18 cellular contexts compared by ENCODE assay signal in the genomic region with DNA sequence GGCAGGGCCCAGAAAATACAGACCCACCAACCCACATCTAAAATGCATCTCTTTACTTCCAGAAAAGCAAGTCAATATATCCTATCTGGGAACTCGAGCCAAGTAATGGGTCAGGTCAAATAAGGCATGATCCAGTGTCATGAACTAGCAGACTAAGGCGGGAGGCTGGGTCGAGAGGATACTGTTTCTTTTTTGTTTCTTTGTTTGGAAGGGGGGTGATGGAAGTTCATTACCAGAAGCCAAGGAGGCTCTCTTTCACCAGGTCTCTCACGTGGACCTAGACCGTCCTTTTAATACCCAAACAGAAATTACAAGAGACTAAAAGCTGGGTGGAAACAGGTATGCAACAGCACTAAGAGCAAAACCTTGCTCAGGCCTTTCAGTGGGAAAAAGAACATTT.
DNase-seq lines count a peak whose midpoint lies in the region; ATAC-seq, FAIRE-seq and TF ChIP-seq lines count a peak whose summit lies in the region.
"Had no signal": no experiment of that assay in that cellular context is flagged by ENCODE, and none has a peak within 500 bp of the region (broad histone marks: within the 10 kb centered on the region; RNA-seq: fewer than 3 reads in every experiment).

No MANE protein-coding gene starts in this region.

- peaks cover 0 to 64% of the 10 kb centered on the region in 2 experiments; a peak in 3 of 4 replicates for H3K79me2 ChIP-seq in H1 (ENCODE audit: control insufficient read depth in 1 of 2, insufficient read depth in 2 of 2, low read length in 2 of 2)

- TF ChIP-seq POLR2A in H1 (IDR thresholded peaks at IDR 0.05; ENCODE audit: control extremely low read depth in 1 of 2, low read depth in 2 of 2, low read length in 2 of 2) (no peak), transverse colon (IDR thresholded peaks at IDR 0.05) (no peak)

- H4K8ac ChIP-seq in H1 (ENCODE audit: extremely low read depth, insufficient read depth, low read length): no peak overlapping the region

- no peak overlapping the region for H2AFZ ChIP-seq in H1 (ENCODE audit: low read length)

- H3K27me3 ChIP-seq in H1 (replicated peaks in 1 of 4; ENCODE audit: control insufficient read depth in 3 of 4, extremely low read depth in 1 of 4, insufficient read depth in 3 of 4, low read length in 3 of 4): no peaks in the 10 kb centered on the region
- H3K27me3 ChIP-seq in transverse colon: no peaks in the 10 kb centered on the region

- no peaks in the 10 kb centered on the region for H3K9me3 ChIP-seq in H1 (ENCODE audit: insufficient read depth in 2 of 2, low read depth in 1 of 2, low read length in 1 of 2)
- no peaks in the 10 kb centered on the region for H3K9me3 ChIP-seq in transverse colon

- peak overlapping the region; percentile 71 for H3K18ac ChIP-seq in H1 (ENCODE audit: extremely low read depth, low read length)

- ATAC-seq in left ventricle myocardium superior (no peak), HG02623 (IDR thresholded peaks at IDR 0.05; ENCODE audit: unreplicated experiment) (no peak)

- intact Hi-C loops in cardiac septum (cut with DNase I) (no loop called here), left ventricle myocardium superior (cut with micrococcal nuclease) (no loop called here), transverse colon (cut with DNase I; ENCODE audit: low total_unique reads) (no loop called here)

- H3K4me1 Mint-ChIP-seq in neural crest cell: peaks cover 86% of the 10 kb centered on the region

- peak overlapping the region; percentile 32 for H3K4me3 Mint-ChIP-seq in neural crest cell
- H3K4me3 Mint-ChIP-seq: activated B cell treated with CpG ODN at 0.5 μM for 24 hours; CD8-positive, alpha-beta memory T cell had no signal

- H3K56ac ChIP-seq in H1 (replicated peaks; ENCODE audit: insufficient read length, low read depth, low read length): no peak overlapping the region

- H4K91ac ChIP-seq in H1 (replicated peaks; ENCODE audit: insufficient read length, low read length): no peak overlapping the region

- peak overlapping the region; percentile 36 to 65; a peak in 3 of 4 replicates for H3K4me2 ChIP-seq in H1 (ENCODE audit: insufficient read depth in 1 of 2, low read depth in 2 of 2, low read length in 2 of 2)

- no peaks in the 10 kb centered on the region for H3K23me2 ChIP-seq in H1 (ENCODE audit: low read depth, low read length)

- peak overlapping the region; percentile 54 for H3K4ac ChIP-seq in H1 (replicated peaks; ENCODE audit: insufficient read length, low read depth, low read length)

- peak overlapping the region; percentile 81; the same call in 1 of the 2 replicates for H2BK5ac ChIP-seq in H1 (ENCODE audit: low read depth, low read length)

- no peak overlapping the region for H3K23ac ChIP-seq in H1 (ENCODE audit: insufficient read length)

- no peaks in the 10 kb centered on the region for H3K36me3 ChIP-seq in H1 (ENCODE audit: control insufficient read depth in 2 of 4, insufficient read depth in 4 of 4, low read length in 3 of 4)
- H3K36me3 ChIP-seq in transverse colon: no peaks in the 10 kb centered on the region

- WGBS in H1 (ENCODE audit: extremely low coverage in 1 of 2, insufficient coverage in 1 of 2, insufficient read length in 1 of 2, insufficient replicate concordance in 2 of 2, low coverage in 1 of 2, low lambda C conversion rate in 2 of 2, missing lambda C conversion rate in 1 of 2), 2 experiments: 81% methylated on average over 5 of the region's 5 CpGs; no CpG with 5 or more reads in 1 of the 2 experiments
- 79 to 81% methylated on average over 3 to 5 of the region's 5 CpGs for WGBS in transverse colon (ENCODE audit: low coverage in 1 of 2), 2 donors

- DNase-seq in cardiac septum (ENCODE audit: low spot score) (peak; percentile 9), left ventricle myocardium superior (no peak), H1 (ENCODE audit: low read depth in 1 of 2, low spot score in 2 of 2) (no peak), neural crest cell (ENCODE audit: low read depth, low spot score) (no peak), transverse colon (peak; percentile 3), NCI-H446 treated with DMSO at 0.1 percent for 48 hours (lab: John Stamatoyannopoulos, UW) (no peak), NCI-H524 treated with DMSO at 0.1 percent for 48 hours (lab: John Stamatoyannopoulos, UW) (no peak)
- DNase-seq: activated B cell treated with CpG ODN at 0.5 μM for 24 hours; amniotic stem cell; CD8-positive, alpha-beta memory T cell; Karpas-422; mesendoderm; T-helper 1 cell had no signal

- no peak overlapping the region for H2AK5ac ChIP-seq in H1 (ENCODE audit: low read depth, low read length)

- H3K36me3 Mint-ChIP-seq in neural crest cell (ENCODE audit: low read depth): no peaks in the 10 kb centered on the region

- H4K20me1 ChIP-seq in H1 (replicated peaks in 1 of 2; ENCODE audit: control insufficient read depth in 1 of 2, insufficient read depth in 2 of 2, low read length in 2 of 2): peaks cover 0 to 9% of the 10 kb centered on the region in 2 experiments

- no peak overlapping the region for H2BK15ac ChIP-seq in H1 (ENCODE audit: low read length)

- no peak for TF ChIP-seq RAD21 in H1 (IDR thresholded peaks at IDR 0.05 in 1 of 2, conservative IDR thresholded peaks at IDR 0.05 in 1 of 2; ENCODE audit: low read depth in 2 of 2, low read length in 2 of 2)

- TF ChIP-seq CTCF in H1 (IDR thresholded peaks at IDR 0.05; ENCODE audit: control extremely low read depth in 1 of 3, insufficient read depth in 1 of 3, low read depth in 1 of 3, low read length in 3 of 3) (no peak), neural crest cell (conservative IDR thresholded peaks at IDR 0.05) (no peak), transverse colon (IDR thresholded peaks at IDR 0.05) (no peak)

- peak overlapping the region; percentile 35 for H2BK120ac ChIP-seq in H1 (replicated peaks; ENCODE audit: low read depth, low read length)

- H3K4me1 ChIP-seq in H1 (replicated peaks in 1 of 4; ENCODE audit: control insufficient read depth in 3 of 4, insufficient read depth in 4 of 4, low read length in 3 of 4): peaks cover 28 to 62% (median 46%) of the 10 kb centered on the region in 4 experiments
- H3K4me1 ChIP-seq in transverse colon: peaks cover 40 to 91% (median 76%) of the 10 kb centered on the region in 4 donors

- no peak overlapping the region for H3K14ac ChIP-seq in H1 (ENCODE audit: insufficient read length)

- no peaks in the 10 kb centered on the region for H3K27me3 Mint-ChIP-seq in neural crest cell (ENCODE audit: low read depth)

- H3K79me1 ChIP-seq in H1 (ENCODE audit: low read depth, low read length): peaks cover 10% of the 10 kb centered on the region

- CTCF ChIA-PET in H1 (lab: Charles Lee; ENCODE audit: partially characterized antibody): interaction anchor here (0.8 to 8.0 kb wide), 10 partner anchors 9 to 148 kb away, joined by 3 to 44 read pairs (median 4); no protein-coding TSS in a partner anchor

- H3K27ac ChIP-seq in H1 (ENCODE audit: low read depth, low read length): peak overlapping the region; percentile 73
- H3K27ac ChIP-seq in transverse colon: peak overlapping the region; percentile 70 to 80 (median 75)
- H3K27ac ChIP-seq: HL-60 had no signal

- H3K9ac ChIP-seq in H1 (replicated peaks in 1 of 4; ENCODE audit: extremely low read depth in 1 of 4, low read depth in 3 of 4, low read length in 3 of 4): peak overlapping the region in 2 of 4 experiments; percentile 15 to 65; a peak in 3 of 7 replicates

- no peak overlapping the region for H4K5ac ChIP-seq in H1 (ENCODE audit: insufficient read length, low read depth, low read length)

- TF ChIP-seq EP300 in H1 (IDR thresholded peaks at IDR 0.05; ENCODE audit: borderline replicate concordance in 1 of 2, low read depth in 2 of 2, low read length in 2 of 2) (no peak), transverse colon (IDR thresholded peaks at IDR 0.05; ENCODE audit: low read depth) (no peak)

- H3K4me3 ChIP-seq in H1 (ENCODE audit: extremely low read depth in 1 of 4, insufficient read depth in 2 of 4, low read depth in 3 of 4, low read length in 4 of 4) (no peak overlapping the region), transverse colon (no peak overlapping the region)
- H3K4me3 ChIP-seq: skin epidermis had no signal

- POLR2A ChIA-PET in H1 (lab: Charles Lee; ENCODE audit: partially characterized antibody): interaction anchor here (1.0 to 1.2 kb wide), 2 partner anchors 12 to 39 kb away, joined by 3 read pairs; no protein-coding TSS in a partner anchor

- FAIRE-seq in H1 (lab: Jason Lieb, UNC): no peak
- FAIRE-seq: A204.1 had no signal

- peak overlapping the region; percentile 93; the same call in 1 of the 2 replicates for H2BK12ac ChIP-seq in H1 (ENCODE audit: low read depth, low read length)

- H3K27ac Mint-ChIP-seq in neural crest cell (ENCODE audit: unreplicated experiment): peak overlapping the region; percentile 96
- H3K27ac Mint-ChIP-seq: activated B cell treated with CpG ODN at 0.5 μM for 24 hours; activated T-helper 2 cell treated with anti-CD3 and anti-CD28 coated beads, Interferon-gamma antibody, Interleukin-2, Interleukin-4, amounts not matched to agents 10 μg/mL and 5 μg/mL and 100 μg/mL, durations not matched to agents 14 hours and 24 hours and 36 hours had no signal

- H3K9me3 Mint-ChIP-seq in neural crest cell: no peaks in the 10 kb centered on the region
- H3K9me3 Mint-ChIP-seq: activated B cell treated with CpG ODN at 0.5 μM for 24 hours; activated T-helper 2 cell treated with anti-CD3 and anti-CD28 coated beads, Interferon-gamma antibody, Interleukin-2, Interleukin-4, amounts not matched to agents 10 μg/mL and 5 μg/mL and 100 μg/mL, durations not matched to agents 14 hours and 24 hours and 36 hours; CD8-positive, alpha-beta memory T cell had no signal

- peak overlapping the region; percentile 97; the same call in 1 of the 2 replicates for H2BK20ac ChIP-seq in H1 (ENCODE audit: low read length)

- in situ Hi-C loops in transverse colon (cut with MboI; ENCODE audit: low pct_ligation_motif_present in 1 of 4, low pct_unique_long_range_greater_than_20kb in 1 of 4, low sequenced_read_pairs in 3 of 4): no loop called here

TF ChIP-seq in H1, 55 proteins besides CTCF, POLR2A, EP300 and RAD21 (continues in another document):
- TF ChIP-seq, protein P1, sequence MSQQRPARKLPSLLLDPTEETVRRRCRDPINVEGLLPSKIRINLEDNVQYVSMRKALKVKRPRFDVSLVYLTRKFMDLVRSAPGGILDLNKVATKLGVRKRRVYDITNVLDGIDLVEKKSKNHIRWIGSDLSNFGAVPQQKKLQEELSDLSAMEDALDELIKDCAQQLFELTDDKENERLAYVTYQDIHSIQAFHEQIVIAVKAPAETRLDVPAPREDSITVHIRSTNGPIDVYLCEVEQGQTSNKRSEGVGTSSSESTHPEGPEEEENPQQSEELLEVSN (IDR thresholded peaks at IDR 0.05): no peak
- TF ChIP-seq JUN (IDR thresholded peaks at IDR 0.05; ENCODE audit: low read depth, low read length) (no peak), POU5F1 (IDR thresholded peaks at IDR 0.05; ENCODE audit: low read depth, low read length) (no peak)

Comparison
In these comparisons a context has a peak if more than half of its experiments do, and no peak if none do; other contexts are left out.
1. DNase-seq: peak in cardiac septum (single experiment) and transverse colon (single experiment); none in left ventricle myocardium superior (single experiment), H1 (0 of 2), neural crest cell (single experiment), NCI-H446 treated with DMSO at 0.1 percent for 48 hours (single experiment) and NCI-H524 treated with DMSO at 0.1 percent for 48 hours (single experiment).